ENCODE assay signal across 10 cellular contexts in genomic region chr20:63253065-63253437, GRCh38. TPM values are rescaled to one million over a fixed set of nuclear protein-coding genes. Genes with fewer than 3 reads are reported as not detected.
DNase-seq lines count a peak whose midpoint lies in the region; ATAC-seq and TF ChIP-seq lines count a peak whose summit lies in the region.
"Had no signal": no experiment of that assay in that cellular context is flagged by ENCODE, and none has a peak within 500 bp of the region (broad histone marks: within the 10 kb centered on the region; RNA-seq: fewer than 3 reads in every experiment).

No MANE protein-coding gene starts in this region.

- peaks cover 11 to 16% (median 15%) of the 10 kb centered on the region in 3 donors for H3K4me1 Mint-ChIP-seq in naive B cell

- H3K27me3 Mint-ChIP-seq in naive B cell = peaks cover 37 to 80% (median 76%) of the 10 kb centered on the region in 3 donors

- no peak for ATAC-seq in heart left ventricle
- ATAC-seq in left ventricle myocardium superior = no peak
- ATAC-seq in naive B cell (ENCODE audit: low read depth in 2 of 2) = no peak
- ATAC-seq in HG02981 (IDR thresholded peaks at IDR 0.05; ENCODE audit: unreplicated experiment) = no peak
- ATAC-seq in body of pancreas = no peak
- no peak for ATAC-seq in HG02623 (IDR thresholded peaks at IDR 0.05; ENCODE audit: unreplicated experiment)

- peak overlapping the region in 9 of 12 donors; percentile 19 to 48 (median 43) for H3K4me3 ChIP-seq in heart left ventricle
- H3K4me3 ChIP-seq in ectodermal cell (ENCODE audit: insufficient read depth, low read depth, low read length) = peak overlapping the region; percentile 43
- H3K4me3 ChIP-seq in body of pancreas = no peak overlapping the region
- H3K4me3 ChIP-seq: colonic mucosa had no signal

- H3K27ac ChIP-seq in heart left ventricle (no peak overlapping the region), ectodermal cell (ENCODE audit: insufficient read depth, low read depth, low read length, poor library complexity, severe bottlenecking) (no peak overlapping the region), substantia nigra (ENCODE audit: low read depth, low read length, poor library complexity, severe bottlenecking) (peak overlapping the region; percentile 21), body of pancreas (no peak overlapping the region)
- H3K27ac ChIP-seq: colonic mucosa, tibial artery had no signal

- TF ChIP-seq POLR2A in heart left ventricle (IDR thresholded peaks at IDR 0.05) (no peak), body of pancreas (IDR thresholded peaks at IDR 0.05) (no peak)

- H3K4me1 ChIP-seq in heart left ventricle (peaks cover 0 to 21% (median 4%) of the 10 kb centered on the region in 12 donors), ectodermal cell (ENCODE audit: control insufficient read depth, insufficient read depth, low read length) (peaks cover 24% of the 10 kb centered on the region), body of pancreas (peaks cover 12% of the 10 kb centered on the region)
- H3K4me1 ChIP-seq: colonic mucosa had no signal

- H3K36me3 ChIP-seq in heart left ventricle (no peaks in the 10 kb centered on the region), ectodermal cell (ENCODE audit: control insufficient read depth, insufficient read depth, low read length) (no peaks in the 10 kb centered on the region), body of pancreas (replicated peaks in 1 of 2; ENCODE audit: insufficient read depth in 1 of 2, low read depth in 2 of 2) (no peaks in the 10 kb centered on the region)
- H3K36me3 ChIP-seq: colonic mucosa, tibial artery had no signal

- TF ChIP-seq CTCF in heart left ventricle (IDR thresholded peaks at IDR 0.05) = no peak
- TF ChIP-seq CTCF in body of pancreas (IDR thresholded peaks at IDR 0.05) = no peak

- no peaks in the 10 kb centered on the region for H3K9me3 Mint-ChIP-seq in naive B cell

- intact Hi-C loops in heart left ventricle (cut with DNase I) = loop anchor here in 1 of 10 donors (5.0 kb wide), 1 partner anchor 196 kb away; no protein-coding TSS in a partner anchor
- intact Hi-C loops in left ventricle myocardium superior (cut with micrococcal nuclease) = no loop called here
- intact Hi-C loops in body of pancreas (cut with DNase I) = no loop called here

- DNase-seq in heart left ventricle (no peak), left ventricle myocardium superior (no peak), naive B cell (no peak), substantia nigra (lab: John Stamatoyannopoulos, UW) (no peak), body of pancreas (no peak)
- DNase-seq: colonic mucosa, tibial artery had no signal

- WGBS in heart left ventricle, 4 donors = 6 to 35% (median 10%) methylated on average over 4 to 16 of the region's 16 CpGs
- WGBS in ectodermal cell, 2 experiments = 17% methylated on average over 16 of the region's 16 CpGs
- 12 to 18% methylated on average over 4 to 16 of the region's 16 CpGs for WGBS in body of pancreas, 2 donors

- H3K27ac Mint-ChIP-seq in naive B cell = no peak overlapping the region

- H3K9me3 ChIP-seq in heart left ventricle = no peaks in the 10 kb centered on the region
- no peaks in the 10 kb centered on the region for H3K9me3 ChIP-seq in ectodermal cell (ENCODE audit: control insufficient read depth, low read length)
- H3K9me3 ChIP-seq in body of pancreas = no peaks in the 10 kb centered on the region
- H3K9me3 ChIP-seq: colonic mucosa, tibial artery had no signal

- H3K27me3 ChIP-seq in heart left ventricle = peaks cover 34 to 81% (median 60%) of the 10 kb centered on the region in 9 donors
- peaks cover 27% of the 10 kb centered on the region for H3K27me3 ChIP-seq in ectodermal cell (ENCODE audit: control insufficient read depth, insufficient read depth, low read length, poor library complexity, severe bottlenecking)
- peaks cover 0 to 20% of the 10 kb centered on the region in 2 donors for H3K27me3 ChIP-seq in body of pancreas

- peak overlapping the region in 6 of 8 donors; percentile 46 to 78 (median 58) for H3K4me3 Mint-ChIP-seq in naive B cell

- H3K36me3 Mint-ChIP-seq in naive B cell = no peaks in the 10 kb centered on the region

RNA-seq across cellular contexts. Expression of gene NKAIN4, which starts 1.2 kb away (rescaled TPM):
- total RNA-seq in heart left ventricle (not detected), left ventricle myocardium superior (not detected), body of pancreas (not detected)
- polyA plus RNA-seq in heart left ventricle (not detected), naive B cell (ENCODE audit: low read depth in 6 of 6) (not detected)
- polyA plus RNA-seq in ectodermal cell (2013, experiment 1 of 4) = 15.2 TPM
- 21.6 TPM for polyA plus RNA-seq in ectodermal cell (2013, experiment 2 of 4)
- 17.0 TPM for polyA plus RNA-seq in ectodermal cell (2013, experiment 3 of 4)
- 25.5 TPM for polyA plus RNA-seq in ectodermal cell (2013, experiment 4 of 4)

RNA-seq across cellular contexts. Expression of gene BIRC7, which starts 17.3 kb away (rescaled TPM):
- total RNA-seq in heart left ventricle (1 to 10 TPM in 2 of 9 donors, under 1 TPM in 4, not detected in 3; 0.20 to 5.6 (median 0.50) TPM), left ventricle myocardium superior (not detected), body of pancreas (not detected)
- polyA plus RNA-seq in heart left ventricle (not detected), naive B cell (ENCODE audit: low read depth in 6 of 6) (not detected)
- polyA plus RNA-seq in ectodermal cell (2013, experiment 1 of 4) = not detected
- polyA plus RNA-seq in ectodermal cell (2013, experiment 2 of 4) = not detected
- polyA plus RNA-seq in ectodermal cell (2013, experiment 3 of 4) = not detected
- polyA plus RNA-seq in ectodermal cell (2013, experiment 4 of 4) = not detected
- total RNA-seq: colonic mucosa had no signal

RNA-seq across cellular contexts. Expression of gene ARFGAP1, which starts 19.6 kb away (rescaled TPM):
- 10 to 100 TPM; 14.3 to 51.6 (median 29.2) TPM for total RNA-seq in heart left ventricle
- 10 to 100 TPM; 41.8 to 43.8 TPM for polyA plus RNA-seq in heart left ventricle
- total RNA-seq in left ventricle myocardium superior = 30.9 TPM
- polyA plus RNA-seq in ectodermal cell (2013, experiment 1 of 4) = 106 TPM
- polyA plus RNA-seq in ectodermal cell (2013, experiment 2 of 4) = 99.8 TPM
- polyA plus RNA-seq in ectodermal cell (2013, experiment 3 of 4) = 76.2 TPM
- polyA plus RNA-seq in ectodermal cell (2013, experiment 4 of 4) = 99.6 TPM
- polyA plus RNA-seq in naive B cell (ENCODE audit: low read depth in 6 of 6) = 10 to 100 TPM in 4 of 6 donors, 1 to 10 TPM in 2; 8.2 to 17.7 (median 11.7) TPM
- 100 to 1,000 TPM in 1 of 2 donors, 10 to 100 TPM in 1; 52.7 to 162 TPM for total RNA-seq in body of pancreas

RNA-seq across cellular contexts. Expression of gene YTHDF1, which starts 37.1 kb away (rescaled TPM):
- total RNA-seq in heart left ventricle (10 to 100 TPM; 21.4 to 38.2 (median 22.6) TPM), left ventricle myocardium superior (24.3 TPM), body of pancreas (10 to 100 TPM; 15.8 to 16.2 TPM)
- polyA plus RNA-seq in heart left ventricle (10 to 100 TPM; 14.7 to 20.2 TPM), naive B cell (ENCODE audit: low read depth in 6 of 6) (10 to 100 TPM; 27.4 to 41.9 (median 34.6) TPM)
- 50.6 TPM for polyA plus RNA-seq in ectodermal cell (2013, experiment 1 of 4)
- 52.9 TPM for polyA plus RNA-seq in ectodermal cell (2013, experiment 2 of 4)
- polyA plus RNA-seq in ectodermal cell (2013, experiment 3 of 4) = 37.7 TPM
- polyA plus RNA-seq in ectodermal cell (2013, experiment 4 of 4) = 38.7 TPM

RNA-seq across cellular contexts. Expression of gene COL20A1, which starts 39.9 kb away (rescaled TPM):
- total RNA-seq in heart left ventricle (not detected), left ventricle myocardium superior (not detected), body of pancreas (not detected)
- polyA plus RNA-seq in heart left ventricle (not detected), naive B cell (ENCODE audit: low read depth in 6 of 6) (not detected)
- polyA plus RNA-seq in ectodermal cell (2013, experiment 1 of 4) = not detected
- 0.14 TPM for polyA plus RNA-seq in ectodermal cell (2013, experiment 2 of 4)
- 0.27 TPM for polyA plus RNA-seq in ectodermal cell (2013, experiment 3 of 4)
- polyA plus RNA-seq in ectodermal cell (2013, experiment 4 of 4) = 0.12 TPM
- total RNA-seq: colonic mucosa had no signal

Comparison
In these comparisons a context has a peak if more than half of its experiments do, and no peak if none do; other contexts are left out.
1. H3K4me3 ChIP-seq: peak in heart left ventricle (9 of 12) and ectodermal cell (single experiment); none in body of pancreas (0 of 2).